8 cellular contexts compared by ENCODE assay signal in genomic region chr17:16287563-16288027, GRCh38.
DNase-seq lines count a peak whose midpoint lies in the region; ATAC-seq and TF ChIP-seq lines count a peak whose summit lies in the region.

No MANE protein-coding gene starts in this region.

- H3K9me3 Mint-ChIP-seq in activated naive CD8-positive, alpha-beta T cell treated with anti-CD3 and anti-CD28 coated beads for 36 hours: peaks cover 2% of the 10 kb centered on the region

- H3K79me2 ChIP-seq in hepatocyte: no peaks in the 10 kb centered on the region

- DNase-seq in KG1 (lab: John Stamatoyannopoulos, UW) (peak; percentile 12), hepatocyte (ENCODE audit: low spot score) (peak; percentile 46), stomach (peak; percentile 37), NCI-H2171 (lab: John Stamatoyannopoulos, UW) (no peak), DMS79 treated with DMSO at 0.1 percent for 48 hours (lab: John Stamatoyannopoulos, UW) (no peak)
- peak; percentile 19 for DNase-seq in activated naive CD8-positive, alpha-beta T cell treated with anti-CD3 and anti-CD28 coated beads for 36 hours
- DNase-seq in activated effector memory CD4-positive, alpha-beta T cell treated with anti-CD3 and anti-CD28 coated beads, Interleukin-2, amount 50 U/mL, for 16 hours: no peak

- peaks cover 28% of the 10 kb centered on the region for H3K36me3 Mint-ChIP-seq in activated naive CD8-positive, alpha-beta T cell treated with anti-CD3 and anti-CD28 coated beads for 36 hours

- H3K9me2 ChIP-seq in hepatocyte (replicated peaks; ENCODE audit: insufficient read depth): no peaks in the 10 kb centered on the region

- TF ChIP-seq POLR2A in stomach (IDR thresholded peaks at IDR 0.05): no peak

- H3K36me3 ChIP-seq in hepatocyte (replicated peaks; ENCODE audit: insufficient read depth, low read depth) (no peaks in the 10 kb centered on the region), stomach (peaks cover 0 to 5% (median 0%) of the 10 kb centered on the region in 4 donors)

- H3K4me1 ChIP-seq in hepatocyte (ENCODE audit: insufficient read depth): peaks cover 36% of the 10 kb centered on the region
- H3K4me1 ChIP-seq in stomach: peaks cover 20 to 54% (median 49%) of the 10 kb centered on the region in 4 donors

- H3K4me3 ChIP-seq in hepatocyte (no peak overlapping the region), stomach (no peak overlapping the region)

- no peaks in the 10 kb centered on the region for H4K20me1 ChIP-seq in hepatocyte (ENCODE audit: insufficient read depth, poor library complexity, severe bottlenecking)

- H3K27ac Mint-ChIP-seq in activated naive CD8-positive, alpha-beta T cell treated with anti-CD3 and anti-CD28 coated beads for 36 hours: peak overlapping the region; percentile 99

- ATAC-seq in GM18861 (IDR thresholded peaks at IDR 0.05; ENCODE audit: unreplicated experiment): peak; percentile 21

- H3K9me3 ChIP-seq in hepatocyte (ENCODE audit: low read depth) (no peaks in the 10 kb centered on the region), stomach (no peaks in the 10 kb centered on the region)

- peaks cover 61% of the 10 kb centered on the region for H3K4me1 Mint-ChIP-seq in activated naive CD8-positive, alpha-beta T cell treated with anti-CD3 and anti-CD28 coated beads for 36 hours

- 31% methylated on average over 6 of the region's 6 CpGs for WGBS in hepatocyte (ENCODE audit: low lambda C conversion rate, missing lambda C conversion rate)
- 5 to 15% (median 10%) methylated on average over 6 of the region's 6 CpGs for WGBS in stomach, 5 donors

- no peak overlapping the region for H2AFZ ChIP-seq in hepatocyte

- intact Hi-C loops in stomach (cut with DNase I; ENCODE audit: low total_unique reads): no loop called here

- peak overlapping the region; percentile 63 for H3K4me2 ChIP-seq in hepatocyte

- no peak for TF ChIP-seq EP300 in stomach (IDR thresholded peaks at IDR 0.05)

- H3K27me3 Mint-ChIP-seq in activated naive CD8-positive, alpha-beta T cell treated with anti-CD3 and anti-CD28 coated beads for 36 hours: no peaks in the 10 kb centered on the region

- peak overlapping the region; percentile 72 for H3K4me3 Mint-ChIP-seq in activated naive CD8-positive, alpha-beta T cell treated with anti-CD3 and anti-CD28 coated beads for 36 hours

- no peaks in the 10 kb centered on the region for H3K27me3 ChIP-seq in hepatocyte
- no peaks in the 10 kb centered on the region for H3K27me3 ChIP-seq in stomach

- no peak for TF ChIP-seq CTCF in hepatocyte (IDR thresholded peaks at IDR 0.05; ENCODE audit: poor library complexity)
- no peak for TF ChIP-seq CTCF in stomach (IDR thresholded peaks at IDR 0.05)

- peak overlapping the region; percentile 97 for H3K27ac ChIP-seq in hepatocyte
- peak overlapping the region; percentile 89 to 93 (median 92) for H3K27ac ChIP-seq in stomach

Comparison
In these comparisons a context has a peak if more than half of its experiments do, and no peak if none do; other contexts are left out.
1. DNase-seq: peak in KG1 (single experiment), activated naive CD8-positive, alpha-beta T cell treated with anti-CD3 and anti-CD28 coated beads for 36 hours (single experiment), hepatocyte (single experiment) and stomach (single experiment); none in NCI-H2171 (single experiment), DMS79 treated with DMSO at 0.1 percent for 48 hours (single experiment) and activated effector memory CD4-positive, alpha-beta T cell treated with anti-CD3 and anti-CD28 coated beads, Interleukin-2, amount 50 U/mL, for 16 hours (single experiment).